In the genomic region with DNA sequence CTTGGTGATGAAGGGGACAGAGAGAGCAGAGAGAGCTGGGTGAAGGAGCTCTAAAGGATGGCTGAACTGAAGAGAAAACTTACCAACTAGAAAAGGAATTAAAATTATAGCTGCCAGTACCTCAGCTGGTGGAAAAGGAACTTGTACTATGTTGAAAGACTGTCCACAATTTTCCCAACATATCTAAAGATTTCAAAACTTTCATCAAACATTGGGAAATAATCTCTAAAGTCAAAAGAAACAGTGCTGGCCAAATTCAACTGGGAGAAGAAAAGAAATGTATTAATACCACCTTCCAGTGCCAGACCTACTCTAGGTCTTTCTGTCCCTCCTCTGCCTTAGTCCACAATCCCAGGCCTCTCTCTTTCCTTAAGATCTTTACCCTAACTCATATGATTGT, we compare ENCODE assay signal across 22 cellular contexts. TPM values are rescaled to one million over a fixed set of nuclear protein-coding genes. Genes with fewer than 3 reads are reported as not detected.
A peak's percentile ranks its signal among the peaks of the same experiment; 100 is the strongest.
DNase-seq lines count a peak whose midpoint lies in the region; ATAC-seq and TF ChIP-seq lines count a peak whose summit lies in the region.
"Had no signal": no experiment of that assay in that cellular context is flagged by ENCODE, and none has a peak within 500 bp of the region (broad histone marks: within the 10 kb centered on the region; RNA-seq: fewer than 3 reads in every experiment).

No MANE protein-coding gene starts in this region.

- peak overlapping the region; percentile 42 for H3K4me3 Mint-ChIP-seq in endothelial cell (ENCODE audit: unreplicated experiment)
- H3K4me3 Mint-ChIP-seq: activated naive CD4-positive, alpha-beta T cell treated with anti-CD3 and anti-CD28 coated beads, Interleukin-2, amount 10 ng/mL, durations not matched to agents 7 days and 5 days; nephron; stimulated activated naive B cell treated with anti-CD40 and anti-IgM and Interleukin-4, amounts not matched to agents 10 μg/mL and 1 μg/mL and 100 μg/mL, for 72 hours had no signal

- H3K27ac Mint-ChIP-seq in endothelial cell (ENCODE audit: unreplicated experiment), result no peak overlapping the region
- H3K27ac Mint-ChIP-seq: activated naive CD4-positive, alpha-beta T cell treated with anti-CD3 and anti-CD28 coated beads, Interleukin-2, amount 10 ng/mL, durations not matched to agents 7 days and 5 days; nephron; stimulated activated naive B cell treated with anti-CD40 and anti-IgM and Interleukin-4, amounts not matched to agents 10 μg/mL and 1 μg/mL and 100 μg/mL, for 72 hours had no signal

- H3K9me3 Mint-ChIP-seq in endothelial cell (ENCODE audit: unreplicated experiment), result no peaks in the 10 kb centered on the region
- H3K9me3 Mint-ChIP-seq: activated naive CD4-positive, alpha-beta T cell treated with anti-CD3 and anti-CD28 coated beads, Interleukin-2, amount 10 ng/mL, durations not matched to agents 7 days and 5 days; nephron; stimulated activated naive B cell treated with anti-CD40 and anti-IgM and Interleukin-4, amounts not matched to agents 10 μg/mL and 1 μg/mL and 100 μg/mL, for 72 hours had no signal

- H3K27me3 Mint-ChIP-seq in endothelial cell (ENCODE audit: unreplicated experiment), result peaks cover 1% of the 10 kb centered on the region
- H3K27me3 Mint-ChIP-seq: activated naive CD4-positive, alpha-beta T cell treated with anti-CD3 and anti-CD28 coated beads, Interleukin-2, amount 10 ng/mL, durations not matched to agents 7 days and 5 days; stimulated activated naive B cell treated with anti-CD40 and anti-IgM and Interleukin-4, amounts not matched to agents 10 μg/mL and 1 μg/mL and 100 μg/mL, for 72 hours had no signal

- peaks cover 51% of the 10 kb centered on the region for H3K36me3 Mint-ChIP-seq in endothelial cell (ENCODE audit: low read depth, unreplicated experiment)

- peak; percentile 79 for ATAC-seq in sciatic nerve
- ATAC-seq: stimulated activated naive B cell treated with anti-CD40 and anti-IgM and Interleukin-4, amounts not matched to agents 10 μg/mL and 1 μg/mL and 100 μg/mL, for 72 hours had no signal

- H3K9me3 ChIP-seq in vagina, result no peaks in the 10 kb centered on the region
- H3K9me3 ChIP-seq: ascending aorta, sigmoid colon had no signal

- H3K27me3 ChIP-seq in vagina, result no peaks in the 10 kb centered on the region
- H3K27me3 ChIP-seq: ascending aorta, sigmoid colon had no signal

- H3K36me3 ChIP-seq in vagina, result peaks cover 0 to 73% of the 10 kb centered on the region in 2 donors

- no peak overlapping the region for H3K4me3 ChIP-seq in vagina
- H3K4me3 ChIP-seq: ascending aorta, sigmoid colon had no signal

- DNase-seq in CD1c-positive myeloid dendritic cell (ENCODE audit: extremely low spot score) (peak; percentile 47), NOMO-1 (lab: John Stamatoyannopoulos, UW; ENCODE audit: unreplicated experiment in 2 of 2) (peak; percentile 51 to 72), endothelial cell (ENCODE audit: low spot score) (no peak), sciatic nerve (ENCODE audit: low spot score) (no peak), iPS-NIHi11 (ENCODE audit: low spot score) (no peak), vagina (ENCODE audit: extremely low spot score in 2 of 2) (no peak)
- DNase-seq in activated CD4-positive, alpha-beta T cell treated with anti-CD3 and anti-CD28 coated beads, Interleukin-2, amount 50 U/mL, for 4 hours, result no peak
- DNase-seq: activated naive CD4-positive, alpha-beta T cell treated with anti-CD3 and anti-CD28 coated beads, Interleukin-2, amount 10 ng/mL, durations not matched to agents 7 days and 5 days; activated T-cell treated with anti-CD3 and anti-CD28 coated beads, Interleukin-2, amount 50 U/mL, for 1 hour; central memory CD4-positive, alpha-beta T cell; DND-41; Karpas-422; midbrain; NCI-H510A treated with DMSO at 0.1 percent for 48 hours; sigmoid colon; stimulated activated naive B cell treated with anti-CD40 and anti-IgM and Interleukin-4, amounts not matched to agents 10 μg/mL and 1 μg/mL and 100 μg/mL, for 72 hours had no signal

- TF ChIP-seq POLR2A in vagina (IDR thresholded peaks at IDR 0.05), result no peak

- intact Hi-C loops in sciatic nerve (cut with DNase I) (no loop called here), vagina (cut with DNase I) (no loop called here)

- H3K27ac ChIP-seq in vagina, result no peak overlapping the region
- H3K27ac ChIP-seq: ascending aorta, sigmoid colon, VCaP had no signal

- TF ChIP-seq CTCF in endothelial cell (IDR thresholded peaks at IDR 0.05; ENCODE audit: unreplicated experiment) (no peak), vagina (IDR thresholded peaks at IDR 0.05) (no peak)

- H3K4me1 ChIP-seq in vagina, result peaks cover 17% of the 10 kb centered on the region

- H3K4me1 Mint-ChIP-seq in endothelial cell (ENCODE audit: unreplicated experiment), result peaks cover 6% of the 10 kb centered on the region

RNA-seq across cellular contexts. Expression of a gene that starts 6.1 kb away (rescaled TPM):
- total RNA-seq in endothelial cell (ENCODE audit: unreplicated experiment) (75.2 TPM), sciatic nerve (64.0 TPM), vagina (57.7 TPM)

RNA-seq across cellular contexts. Expression of a gene that starts 7.6 kb away (rescaled TPM):
- 2.9 TPM for total RNA-seq in endothelial cell (ENCODE audit: unreplicated experiment)
- 3.1 TPM for total RNA-seq in sciatic nerve
- total RNA-seq in vagina, result 27.3 TPM
- total RNA-seq: ascending aorta had no signal

RNA-seq across cellular contexts. Expression of a gene that starts 18.9 kb away (rescaled TPM):
- total RNA-seq in endothelial cell (ENCODE audit: unreplicated experiment) (97.2 TPM), sciatic nerve (39.0 TPM), vagina (36.1 TPM)

RNA-seq across cellular contexts. Expression of a gene that starts 22.6 kb away (rescaled TPM):
- total RNA-seq in endothelial cell (ENCODE audit: unreplicated experiment) (not detected), sciatic nerve (not detected), vagina (not detected)
- total RNA-seq: ascending aorta; epithelial cell of proximal tubule; H1; sigmoid colon; T-helper 1 cell treated with Interleukin-12 subunit alpha and Interleukin-12 subunit beta and Interleukin-4 antibody, amounts not matched to agents 30 ng/mL and 1 ng/mL, for 36 hours had no signal

RNA-seq across cellular contexts. Expression of a gene that starts 28.7 kb away (rescaled TPM):
- 8.4 TPM for total RNA-seq in endothelial cell (ENCODE audit: unreplicated experiment)
- 48.9 TPM for total RNA-seq in sciatic nerve
- 2.0 TPM for total RNA-seq in vagina
- total RNA-seq: ascending aorta had no signal

Comparison
In these comparisons a context has a peak if more than half of its experiments do, and no peak if none do; other contexts are left out.
1. DNase-seq: peak in CD1c-positive myeloid dendritic cell (single experiment) and NOMO-1 (2 of 2); none in endothelial cell (single experiment), sciatic nerve (single experiment), iPS-NIHi11 (single experiment), vagina (0 of 2) and activated CD4-positive, alpha-beta T cell treated with anti-CD3 and anti-CD28 coated beads, Interleukin-2, amount 50 U/mL, for 4 hours (0 of 2).